Comparison of ENCODE assay signal across 7 cellular contexts in the genomic region with DNA sequence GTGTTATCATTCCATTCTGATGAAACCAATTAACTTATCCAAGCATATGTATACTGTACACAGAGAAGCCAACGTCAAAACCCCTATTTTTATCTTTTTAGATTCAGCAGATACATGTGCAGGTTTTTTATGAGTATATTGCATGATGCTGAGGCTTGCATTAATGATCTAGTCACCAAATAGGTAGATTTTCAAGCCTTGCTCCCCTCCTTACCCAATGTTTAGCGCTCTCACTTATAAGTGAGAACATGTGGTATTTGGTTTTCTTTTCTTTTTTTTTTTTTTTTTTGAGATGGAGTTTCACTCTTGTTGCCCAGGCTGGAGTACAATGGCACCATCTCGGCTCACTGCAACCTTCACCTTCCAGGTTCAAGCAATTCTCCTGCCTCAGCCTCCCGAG. TPM values are rescaled to one million over a fixed set of nuclear protein-coding genes. Genes with fewer than 3 reads are reported as not detected.
"Had no signal": no experiment of that assay in that cellular context is flagged by ENCODE, and none has a peak within 500 bp of the region (broad histone marks: within the 10 kb centered on the region; RNA-seq: fewer than 3 reads in every experiment).

No MANE protein-coding gene starts in this region.

RNA-seq across cellular contexts. Expression of gene NCR1, which starts 1.7 kb away (rescaled TPM):
- total RNA-seq: GM23248, HFFc6 had no signal
- polyA plus RNA-seq: GM23248 had no signal

RNA-seq across cellular contexts. Expression of gene FCAR, which starts 30.2 kb away (rescaled TPM):
- total RNA-seq: GM23248, GM23338, H1, H4, H7, H9, HFFc6 had no signal
- polyA plus RNA-seq: GM23248, GM23338, H1 had no signal

RNA-seq across cellular contexts. Expression of gene NLRP7, which starts 43.1 kb away (rescaled TPM):
- total RNA-seq: GM23248, H4, HFFc6 had no signal
- polyA plus RNA-seq: GM23248 had no signal

RNA-seq across cellular contexts. Expression of gene KIR3DL2, which starts 54.0 kb away (rescaled TPM):
- total RNA-seq: GM23248, GM23338, H1, H4, H7, H9, HFFc6 had no signal
- polyA plus RNA-seq: GM23248, GM23338, H1 had no signal
